33 cellular contexts compared by ENCODE assay signal in the genomic region with DNA sequence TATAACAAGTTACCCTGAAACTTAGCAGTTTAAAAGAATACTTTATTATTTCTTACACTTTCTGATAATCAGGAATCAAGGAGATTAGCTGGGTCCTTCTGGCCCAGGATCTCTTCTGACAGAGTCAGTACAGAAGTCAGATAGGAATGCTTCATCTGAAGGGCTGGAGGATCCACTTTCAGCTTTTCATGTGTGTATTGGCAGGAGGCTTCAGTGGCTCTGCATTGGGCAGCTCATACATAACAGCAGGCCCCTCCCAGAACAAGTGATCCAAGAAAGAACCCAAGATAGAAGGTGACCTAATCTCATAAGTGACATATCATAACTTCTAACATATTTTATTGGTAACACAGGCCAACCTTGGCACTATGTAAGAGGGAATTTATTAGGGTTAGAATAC.
A peak's percentile ranks its signal among the peaks of the same experiment; 100 is the strongest.
DNase-seq lines count a peak whose midpoint lies in the region; ATAC-seq and TF ChIP-seq lines count a peak whose summit lies in the region.
"Had no signal": no experiment of that assay in that cellular context is flagged by ENCODE, and none has a peak within 500 bp of the region (broad histone marks: within the 10 kb centered on the region; RNA-seq: fewer than 3 reads in every experiment).

No MANE protein-coding gene starts in this region.

- H3K27ac ChIP-seq in psoas muscle (peak overlapping the region; percentile 56), skeletal muscle tissue (ENCODE audit: low read depth, low read length) (peak overlapping the region; percentile 73), A673 (ENCODE audit: low read depth, low read length, poor library complexity, severe bottlenecking) (no peak overlapping the region)
- H3K27ac ChIP-seq: 22Rv1; A549; BLaER1; BLaER1 treated with 17β-estradiol and CSF1 and Interleukin-3, amounts not matched to agents 10 nM and 100 nM; C4-2B had no signal

- BruUV-seq in A673 (replicated peaks; lab: Mats Ljungman, UMichigan) = no TSS peak

- CTCF ChIA-PET in A673 (lab: Charles Lee) = no interaction called here

- TF ChIP-seq CTCF in psoas muscle (IDR thresholded peaks at IDR 0.05) (no peak), GM10266 (IDR thresholded peaks at IDR 0.05; ENCODE audit: control insufficient read depth, insufficient read depth, low read depth, missing control alignments) (no peak), A673 (conservative IDR thresholded peaks at IDR 0.05; ENCODE audit: low read depth, low read length) (no peak)

- peak overlapping the region; percentile 13 for H3K4me3 ChIP-seq in psoas muscle
- H3K4me3 ChIP-seq in skeletal muscle tissue (ENCODE audit: low read length in 3 of 3) = peak overlapping the region in 1 of 3 donors; percentile 18
- no peak overlapping the region for H3K4me3 ChIP-seq in A673 (ENCODE audit: low read depth, low read length, poor library complexity, severe bottlenecking)
- H3K4me3 ChIP-seq: A549; BLaER1; BLaER1 treated with 17β-estradiol and CSF1 and Interleukin-3, amounts not matched to agents 10 nM and 100 nM had no signal

- peak; percentile 51 to 89 (median 84) for ATAC-seq in psoas muscle
- ATAC-seq: A549; CD8-positive, alpha-beta T cell had no signal

- H3K9me3 ChIP-seq in psoas muscle = no peaks in the 10 kb centered on the region
- H3K9me3 ChIP-seq in skeletal muscle tissue (ENCODE audit: control insufficient read depth in 3 of 3, low read length in 3 of 3) = no peaks in the 10 kb centered on the region
- H3K9me3 ChIP-seq in A673 (ENCODE audit: low read depth, low read length, poor library complexity, severe bottlenecking) = no peaks in the 10 kb centered on the region
- H3K9me3 ChIP-seq: A549; BE2C; BLaER1; BLaER1 treated with 17β-estradiol and CSF1 and Interleukin-3, amounts not matched to agents 10 nM and 100 nM; Caco-2 had no signal

- POLR2A ChIA-PET in A673 (lab: Charles Lee; ENCODE audit: low non-redundant PET) = interaction anchor here (0.7 kb wide), 1 partner anchor 16 kb away, joined by 3 read pairs; no protein-coding TSS in a partner anchor

- peak overlapping the region in 1 of 3 donors; percentile 54 for H3K9ac ChIP-seq in skeletal muscle tissue (ENCODE audit: low read depth in 1 of 3, low read length in 3 of 3)
- H3K9ac ChIP-seq: BLaER1; BLaER1 treated with 17β-estradiol and CSF1 and Interleukin-3, amounts not matched to agents 10 nM and 100 nM had no signal

- H3K4me1 ChIP-seq in psoas muscle (peaks cover 7% of the 10 kb centered on the region), skeletal muscle tissue (ENCODE audit: control insufficient read depth in 3 of 3, insufficient read depth in 3 of 3, low read length in 3 of 3) (peaks cover 0 to 5% (median 3%) of the 10 kb centered on the region in 3 donors), A673 (ENCODE audit: insufficient read depth, low read length, poor library complexity, severe bottlenecking) (no peaks in the 10 kb centered on the region)
- H3K4me1 ChIP-seq: A549; BLaER1; BLaER1 treated with 17β-estradiol and CSF1 and Interleukin-3, amounts not matched to agents 10 nM and 100 nM; Caco-2 had no signal

- intact Hi-C loops in psoas muscle (cut with DNase I) = no loop called here
- intact Hi-C loops in A673 (cut with micrococcal nuclease; ENCODE audit: unreplicated experiment) = no loop called here

- H3K36me3 ChIP-seq in psoas muscle (ENCODE audit: insufficient read depth in 1 of 2, low read depth in 1 of 2) (no peaks in the 10 kb centered on the region), skeletal muscle tissue (ENCODE audit: control insufficient read depth in 3 of 3, insufficient read depth in 3 of 3, low read length in 3 of 3) (no peaks in the 10 kb centered on the region), A673 (ENCODE audit: insufficient read depth, low read length, poor library complexity, severe bottlenecking) (no peaks in the 10 kb centered on the region)
- H3K36me3 ChIP-seq: BE2C; BLaER1; BLaER1 treated with 17β-estradiol and CSF1 and Interleukin-3, amounts not matched to agents 10 nM and 100 nM had no signal

- peak; percentile 28 to 37 for DNase-seq in NCI-H446 (lab: John Stamatoyannopoulos, UW)
- DNase-seq in NCI-H446 treated with DMSO at 0.1 percent for 48 hours (lab: John Stamatoyannopoulos, UW) = peak; percentile 40
- DNase-seq in psoas muscle = no peak
- DNase-seq in GM10266 (ENCODE audit: extremely low spot score) = no peak
- no peak for DNase-seq in NCI-H1048 (lab: John Stamatoyannopoulos, UW)
- no peak for DNase-seq in NCI-H510A treated with DMSO at 0.1 percent for 48 hours (lab: John Stamatoyannopoulos, UW)
- DNase-seq in A673 (ENCODE audit: low spot score) = no peak
- DNase-seq: 8988T; ACHN; AML-193; BE2C; C1 segment of cervical spinal cord; Caco-2; Calu3; CD4-positive, alpha-beta memory T cell; CD4-positive, alpha-beta T cell; CD4-positive, CD25-positive, alpha-beta regulatory T cell; CD8-positive, alpha-beta memory T cell; CD8-positive, alpha-beta T cell; COR-L47; DMS 273 treated with DMSO at 0.1 percent for 48 hours; DMS153; DMS53; DMS79; DMS79 treated with DMSO at 0.1 percent for 48 hours; DND-41; EL had no signal

- H3K27me3 ChIP-seq in psoas muscle (ENCODE audit: insufficient read depth in 3 of 3, low read length in 2 of 3) = no peaks in the 10 kb centered on the region
- H3K27me3 ChIP-seq in skeletal muscle tissue (ENCODE audit: control insufficient read depth in 3 of 3, insufficient read depth in 3 of 3, low read length in 3 of 3) = no peaks in the 10 kb centered on the region
- H3K27me3 ChIP-seq in A673 (replicated peaks; ENCODE audit: insufficient read depth, low read depth, low read length, poor library complexity) = no peaks in the 10 kb centered on the region
- H3K27me3 ChIP-seq: BE2C; BLaER1; BLaER1 treated with 17β-estradiol and CSF1 and Interleukin-3, amounts not matched to agents 10 nM and 100 nM had no signal

Comparison
In these comparisons a context has a peak if more than half of its experiments do, and no peak if none do; other contexts are left out.
1. DNase-seq: peak in NCI-H446 (2 of 2) and NCI-H446 treated with DMSO at 0.1 percent for 48 hours (single experiment); none in psoas muscle (0 of 2), GM10266 (single experiment), NCI-H1048 (single experiment), NCI-H510A treated with DMSO at 0.1 percent for 48 hours (single experiment) and A673 (single experiment).